In genomic region chr6:163554663-163555062, GRCh38 we compare ENCODE assay signal across 8 cellular contexts.
DNase-seq lines count a peak whose midpoint lies in the region; ATAC-seq and TF ChIP-seq lines count a peak whose summit lies in the region.

No MANE protein-coding gene starts in this region.

- H3K4me1 Mint-ChIP-seq in progenitor cell of endocrine pancreas (ENCODE audit: low read depth), result no peaks in the 10 kb centered on the region

- ATAC-seq in GM21381 (IDR thresholded peaks at IDR 0.05; ENCODE audit: unreplicated experiment), result peak; percentile 60

- no peaks in the 10 kb centered on the region for H3K27me3 ChIP-seq in BE2C

- H3K36me3 ChIP-seq in BE2C, result no peaks in the 10 kb centered on the region; the same call in none of the 2 replicates

- H3K9me3 ChIP-seq in BE2C, result no peaks in the 10 kb centered on the region; the same call in 1 of the 2 replicates

- H3K9me3 Mint-ChIP-seq in progenitor cell of endocrine pancreas (ENCODE audit: low read depth), result peaks cover 15% of the 10 kb centered on the region

- H3K4me1 ChIP-seq in BE2C, result no peaks in the 10 kb centered on the region

- peaks cover 43% of the 10 kb centered on the region for H3K36me3 Mint-ChIP-seq in progenitor cell of endocrine pancreas (ENCODE audit: insufficient read depth)

- no peak overlapping the region for H3K4me3 Mint-ChIP-seq in progenitor cell of endocrine pancreas (ENCODE audit: low read depth)

- no peak overlapping the region for H3K4me3 ChIP-seq in BE2C (ENCODE audit: low read depth, low read length)

- no peaks in the 10 kb centered on the region for H3K27me3 Mint-ChIP-seq in progenitor cell of endocrine pancreas

- TF ChIP-seq CTCF in BE2C (IDR thresholded peaks at IDR 0.05; ENCODE audit: low read depth, low read length), result peak; percentile 82
- peak; percentile 46 for TF ChIP-seq CTCF in progenitor cell of endocrine pancreas (IDR thresholded peaks at IDR 0.05; ENCODE audit: unreplicated experiment)

- DNase-seq in BE2C, result peak; percentile 63
- DNase-seq in NCI-H460 (ENCODE audit: extremely low read depth, low read depth), result peak; percentile 42
- DNase-seq in activated CD8-positive, alpha-beta memory T cell treated with anti-CD3 and anti-CD28 coated beads, Interleukin-2, amount 50 U/mL, for 48 hours, result peak; percentile 70
- DNase-seq in fibroblast of peridontal ligament (ENCODE audit: extremely low read depth), result peak; percentile 57
- no peak for DNase-seq in progenitor cell of endocrine pancreas (ENCODE audit: low spot score, unreplicated experiment)
- no peak for DNase-seq in NCI-H226
- DNase-seq in NCI-H446 treated with DMSO at 0.1 percent for 48 hours (lab: John Stamatoyannopoulos, UW), result no peak

- H3K27ac Mint-ChIP-seq in progenitor cell of endocrine pancreas, result no peak overlapping the region

Comparison
In these comparisons a context has a peak if more than half of its experiments do, and no peak if none do; other contexts are left out.
1. DNase-seq: peak in BE2C (single experiment), NCI-H460 (single experiment), activated CD8-positive, alpha-beta memory T cell treated with anti-CD3 and anti-CD28 coated beads, Interleukin-2, amount 50 U/mL, for 48 hours (single experiment) and fibroblast of peridontal ligament (single experiment); none in progenitor cell of endocrine pancreas (single experiment), NCI-H226 (single experiment) and NCI-H446 treated with DMSO at 0.1 percent for 48 hours (single experiment).